In the genomic region with DNA sequence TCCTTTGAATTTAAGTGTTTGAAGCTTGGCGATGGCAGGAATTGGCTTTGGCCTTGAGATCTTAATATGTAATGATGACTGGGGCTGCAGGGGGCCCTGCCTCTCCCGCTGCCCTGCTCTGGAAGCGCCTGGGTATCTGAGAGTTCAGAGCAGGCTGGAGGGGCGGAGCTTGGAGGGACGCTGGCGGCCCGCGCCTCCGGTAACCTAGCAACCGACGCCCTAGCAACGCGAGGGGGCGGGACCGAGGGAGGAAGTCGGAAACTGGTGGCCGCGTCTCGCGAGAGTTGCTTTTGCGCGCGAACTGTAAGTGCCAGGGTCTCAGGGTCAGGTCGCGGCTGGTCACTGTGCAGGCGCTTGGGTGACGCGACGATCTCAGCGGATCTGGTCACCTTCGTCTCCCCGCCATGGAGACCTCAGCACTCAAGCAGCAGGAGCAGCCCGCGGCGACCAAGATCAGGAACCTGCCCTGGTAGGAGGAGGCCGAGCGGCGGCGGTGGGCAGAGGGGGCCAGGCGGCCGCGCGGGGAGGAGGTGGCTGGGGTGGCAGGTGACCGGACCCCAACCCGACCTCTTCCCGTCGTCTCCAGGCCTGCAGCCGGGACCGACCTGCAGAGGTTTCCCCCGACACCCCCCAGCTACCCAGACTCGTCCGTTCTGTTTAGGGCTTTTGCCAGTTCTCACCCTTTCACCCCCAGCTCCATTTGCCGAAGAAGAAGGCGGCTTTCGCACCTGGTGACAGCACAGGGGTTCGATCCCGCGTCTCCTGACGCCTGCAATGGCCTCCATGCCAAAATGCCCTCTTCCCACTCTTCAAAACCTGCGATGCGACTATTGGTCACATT, we compare ENCODE assay signal across 8 cellular contexts. TPM values are rescaled to one million over a fixed set of nuclear protein-coding genes. Genes with fewer than 3 reads are reported as not detected.
DNase-seq lines count a peak whose midpoint lies in the region; ATAC-seq and TF ChIP-seq lines count a peak whose summit lies in the region.

A gene with protein sequence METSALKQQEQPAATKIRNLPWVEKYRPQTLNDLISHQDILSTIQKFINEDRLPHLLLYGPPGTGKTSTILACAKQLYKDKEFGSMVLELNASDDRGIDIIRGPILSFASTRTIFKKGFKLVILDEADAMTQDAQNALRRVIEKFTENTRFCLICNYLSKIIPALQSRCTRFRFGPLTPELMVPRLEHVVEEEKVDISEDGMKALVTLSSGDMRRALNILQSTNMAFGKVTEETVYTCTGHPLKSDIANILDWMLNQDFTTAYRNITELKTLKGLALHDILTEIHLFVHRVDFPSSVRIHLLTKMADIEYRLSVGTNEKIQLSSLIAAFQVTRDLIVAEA (plus strand): TSS at position 280 of the 841 bp plus-strand sequence. CDS start 125 bp downstream, at position 405.

- in situ Hi-C loops in Caki2 (cut with HindIII; ENCODE audit: low pct_unique_long_range_greater_than_20kb, low sequenced_read_pairs) = no loop called here

- peaks cover 4% of the 10 kb centered on the region for H3K9me3 Mint-ChIP-seq in endodermal cell

- peaks cover 2% of the 10 kb centered on the region for H3K27me3 Mint-ChIP-seq in endodermal cell (ENCODE audit: insufficient read depth)

- ATAC-seq in GM21390 (IDR thresholded peaks at IDR 0.05; ENCODE audit: unreplicated experiment) = peak; percentile 99

- H3K4me1 Mint-ChIP-seq in endodermal cell = peaks cover 11% of the 10 kb centered on the region

- H3K9ac ChIP-seq in HUES48 (ENCODE audit: low read depth, low read length) = peak within 1 kb of the TSS; percentile 84
- peak within 1 kb of the TSS; percentile 96 for H3K9ac ChIP-seq in NT2/D1 (ENCODE audit: insufficient read length, low read depth)
- H3K9ac ChIP-seq in endodermal cell (ENCODE audit: extremely low read depth, low read length, poor library complexity, severe bottlenecking) = peak within 1 kb of the TSS; percentile 92

- H3K4me1 ChIP-seq in HUES48 (ENCODE audit: control insufficient read depth, insufficient read depth, low read length) = peaks cover 10% of the 10 kb centered on the region
- peaks cover 2% of the 10 kb centered on the region for H3K4me1 ChIP-seq in NT2/D1 (ENCODE audit: insufficient read depth, insufficient read length)
- H3K4me1 ChIP-seq in endodermal cell (ENCODE audit: control insufficient read depth, insufficient read depth, low read length) = no peaks in the 10 kb centered on the region

- WGBS in endodermal cell (ENCODE audit: insufficient coverage in 1 of 2, insufficient read length in 1 of 2), 2 experiments = 0% methylated on average over 43 to 61 of the region's 61 CpGs

- peaks cover 22% of the 10 kb centered on the region for H3K36me3 Mint-ChIP-seq in endodermal cell (ENCODE audit: low read depth)

- no peaks in the 10 kb centered on the region for H3K9me3 ChIP-seq in HUES48 (ENCODE audit: control insufficient read depth, insufficient read depth, low read length)
- no peaks in the 10 kb centered on the region for H3K9me3 ChIP-seq in NT2/D1 (ENCODE audit: insufficient read depth, low read length)
- no peaks in the 10 kb centered on the region for H3K9me3 ChIP-seq in endodermal cell (ENCODE audit: control insufficient read depth, low read length)

- H3K36me3 ChIP-seq in HUES48 (ENCODE audit: control insufficient read depth, insufficient read depth, low read length) (peaks cover 38% of the 10 kb centered on the region), NT2/D1 (ENCODE audit: insufficient read depth, insufficient read length, low read length) (peaks cover 38% of the 10 kb centered on the region), endodermal cell (ENCODE audit: control insufficient read depth, insufficient read depth, low read length) (peaks cover 29% of the 10 kb centered on the region)

- H3K27ac Mint-ChIP-seq in endodermal cell = peak within 1 kb of the TSS; percentile 95

- TF ChIP-seq CTCF in endodermal cell (conservative IDR thresholded peaks at IDR 0.05) = no peak

- H3K27me3 ChIP-seq in HUES48 (ENCODE audit: control insufficient read depth, insufficient read depth, low read length) = no peaks in the 10 kb centered on the region
- H3K27me3 ChIP-seq in NT2/D1 (ENCODE audit: insufficient read depth, insufficient read length) = no peaks in the 10 kb centered on the region
- no peaks in the 10 kb centered on the region for H3K27me3 ChIP-seq in endodermal cell (ENCODE audit: control insufficient read depth, insufficient read depth, low read length, poor library complexity, severe bottlenecking)

- H3K27ac ChIP-seq in HUES48 (ENCODE audit: low read depth, low read length) (peak within 1 kb of the TSS; percentile 77), endodermal cell (ENCODE audit: low read depth, low read length) (no peak within 1 kb of the TSS)

- H3K4me3 Mint-ChIP-seq in endodermal cell = peak within 1 kb of the TSS; percentile 82

- DNase-seq in Caki2 (ENCODE audit: low read depth) = peak; percentile 94
- peak; percentile 99 for DNase-seq in NT2/D1 (ENCODE audit: low read depth, low spot score)
- DNase-seq in activated CD8-positive, alpha-beta memory T cell treated with anti-CD3 and anti-CD28 coated beads for 48 hours (ENCODE audit: low read depth in 2 of 3, low spot score in 2 of 3) = peak; percentile 94 to 96 (median 95)
- DNase-seq in endodermal cell = peak; percentile 100
- peak; percentile 99 for DNase-seq in mesenteric fat pad (ENCODE audit: low spot score)
- peak; percentile 97 for DNase-seq in stimulated activated CD8-positive, alpha-beta memory T cell treated with anti-CD3 and anti-CD28 coated beads, Interleukin-15, amount 100 ng/mL, for 1 hour (ENCODE audit: low read depth)

- H3K4me3 ChIP-seq in HUES48 (ENCODE audit: low read depth, low read length) (peak within 1 kb of the TSS; percentile 86), NT2/D1 (ENCODE audit: insufficient read length, low read depth) (peak within 1 kb of the TSS; percentile 98), endodermal cell (ENCODE audit: low read length) (peak within 1 kb of the TSS; percentile 93)

RNA-seq across cellular contexts. Expression of the gene that starts here (rescaled TPM):
- total RNA-seq in Caki2 (2014; rRNA removed; shearing (Covaris generic); ENCODE audit: low replicate concordance) = 45.0 and 57.6 TPM in 2 replicates
- 10 to 100 TPM; 32.2 to 46.2 TPM for total RNA-seq in endodermal cell
- 56.0 TPM for polyA plus RNA-seq in endodermal cell (2013, experiment 1 of 2)
- 48.0 TPM for polyA plus RNA-seq in endodermal cell (2013, experiment 2 of 2)
- 5.7 TPM for total RNA-seq in mesenteric fat pad
